Comparison of ENCODE assay signal across 1 cellular context in the genomic region with DNA sequence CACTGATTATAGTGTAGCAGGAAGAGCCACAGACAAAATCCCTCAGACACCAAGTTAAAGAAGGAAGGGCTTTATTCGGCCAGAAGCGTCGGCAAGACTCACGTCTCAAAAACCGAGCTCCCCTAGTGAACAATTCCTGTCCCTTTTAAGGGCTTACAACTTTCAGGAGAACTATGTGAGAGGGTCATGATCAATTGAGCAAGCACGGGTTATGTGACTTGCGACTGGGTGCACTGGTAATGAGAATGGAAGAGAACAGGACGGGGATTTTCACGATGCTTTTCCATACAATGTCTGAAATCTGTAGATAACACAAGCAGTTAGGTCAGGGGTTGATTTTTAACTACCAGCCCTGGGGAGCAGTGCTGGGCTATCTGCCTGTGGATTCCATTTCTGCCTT.
TF ChIP-seq lines count a peak whose summit lies in the region.

No MANE protein-coding gene starts in this region.

TF ChIP-seq in H1, 55 proteins besides CTCF, POLR2A, EP300 and RAD21:
- no peak for TF ChIP-seq RFX5 (IDR thresholded peaks at IDR 0.05; ENCODE audit: borderline replicate concordance, low read depth, low read length)
- TF ChIP-seq NRF1 (IDR thresholded peaks at IDR 0.05; ENCODE audit: low read depth, low read length), result no peak
- TF ChIP-seq POLR2AphosphoS5 (IDR thresholded peaks at IDR 0.05; ENCODE audit: low read depth, low read length), result no peak
- no peak for TF ChIP-seq GABPA (IDR thresholded peaks at IDR 0.05; ENCODE audit: borderline replicate concordance, insufficient read depth, low read length)
- TF ChIP-seq, protein P1, sequence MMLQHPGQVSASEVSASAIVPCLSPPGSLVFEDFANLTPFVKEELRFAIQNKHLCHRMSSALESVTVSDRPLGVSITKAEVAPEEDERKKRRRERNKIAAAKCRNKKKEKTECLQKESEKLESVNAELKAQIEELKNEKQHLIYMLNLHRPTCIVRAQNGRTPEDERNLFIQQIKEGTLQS (IDR thresholded peaks at IDR 0.05; ENCODE audit: insufficient read depth, low read depth, low read length), result no peak
- no peak for TF ChIP-seq E2F6 (IDR thresholded peaks at IDR 0.05)
- TF ChIP-seq POU5F1 (IDR thresholded peaks at IDR 0.05; ENCODE audit: low read depth, low read length), result no peak
- no peak for TF ChIP-seq RBBP5 (IDR thresholded peaks at IDR 0.05; ENCODE audit: borderline replicate concordance, low read depth, low read length)
- no peak for TF ChIP-seq SAP30 (IDR thresholded peaks at IDR 0.05; ENCODE audit: insufficient read depth, insufficient replicate concordance, low read length)
- TF ChIP-seq EZH2 (IDR thresholded peaks at IDR 0.05; ENCODE audit: low read depth, low read length, severe bottlenecking), result no peak
- no peak for TF ChIP-seq RNF2 (IDR thresholded peaks at IDR 0.05; ENCODE audit: borderline replicate concordance, low read depth, low read length, missing control alignments, poor library complexity, severe bottlenecking)
- TF ChIP-seq RXRA (IDR thresholded peaks at IDR 0.05; ENCODE audit: insufficient read depth, low read depth, low read length), result no peak
- TF ChIP-seq TAF7 (optimal IDR thresholded peaks at IDR 0.05; ENCODE audit: borderline replicate concordance, low read depth, low read length), result no peak
